11 cellular contexts compared by ENCODE assay signal in genomic region chr19:33040994-33041827, GRCh38. TPM values are rescaled to one million over a fixed set of nuclear protein-coding genes. Genes with fewer than 3 reads are reported as not detected.
DNase-seq lines count a peak whose midpoint lies in the region; ATAC-seq and TF ChIP-seq lines count a peak whose summit lies in the region.
"Had no signal": no experiment of that assay in that cellular context is flagged by ENCODE, and none has a peak within 500 bp of the region (broad histone marks: within the 10 kb centered on the region; RNA-seq: fewer than 3 reads in every experiment).

No MANE protein-coding gene starts in this region.

- H3K4me1 Mint-ChIP-seq in brain (peaks cover 21% of the 10 kb centered on the region), osteocyte (ENCODE audit: unreplicated experiment) (peaks cover 5% of the 10 kb centered on the region)
- H3K4me1 Mint-ChIP-seq in T-helper 2 cell treated with Interferon-gamma antibody and Interleukin-4, amounts not matched to agents 5 μg/mL and 100 μg/mL, for 36 hours (ENCODE audit: low read depth) = peaks cover 9% of the 10 kb centered on the region
- peaks cover 10% of the 10 kb centered on the region for H3K4me1 Mint-ChIP-seq in CD8-positive, alpha-beta T cell (ENCODE audit: low read depth)

- H3K27ac ChIP-seq in left ventricle myocardium inferior (replicated peaks) = peak overlapping the region; percentile 3
- no peak overlapping the region for H3K27ac ChIP-seq in CD8-positive, alpha-beta T cell (ENCODE audit: low read depth, low read length)

- intact Hi-C loops in left ventricle myocardium inferior (cut with micrococcal nuclease) = no loop called here
- intact Hi-C loops in cardiac septum (cut with DNase I) = no loop called here
- intact Hi-C loops in CD8-positive, alpha-beta T cell (cut with DNase I, micrococcal nuclease) = no loop called here

- CTCF ChIA-PET in CD8-positive, alpha-beta T cell (lab: Charles Lee) = interaction anchor here (0.5 kb wide), 1 partner anchor 99 kb away, joined by 3 read pairs; no protein-coding TSS in a partner anchor

- DNase-seq in left ventricle myocardium inferior (no peak), cardiac septum (ENCODE audit: low spot score) (no peak), left kidney (ENCODE audit: low read depth, low spot score) (peak; percentile 85), osteocyte (ENCODE audit: extremely low spot score, unreplicated experiment) (no peak), RPMI8226 (no peak)
- DNase-seq in T-helper 2 cell treated with Interferon-gamma antibody and Interleukin-4, amounts not matched to agents 5 μg/mL and 100 μg/mL, for 36 hours (ENCODE audit: low spot score) = no peak
- DNase-seq in CD8-positive, alpha-beta T cell = no peak
- DNase-seq: activated CD8-positive, alpha-beta memory T cell treated with anti-CD3 and anti-CD28 coated beads, Interleukin-2, amount 10 ng/mL, durations not matched to agents 7 days and 5 days; effector CD8-positive, alpha-beta T cell had no signal

- no peaks in the 10 kb centered on the region for H3K27me3 ChIP-seq in left ventricle myocardium inferior (ENCODE audit: low read depth)
- no peaks in the 10 kb centered on the region for H3K27me3 ChIP-seq in CD8-positive, alpha-beta T cell (ENCODE audit: insufficient read depth, low read length)

- H3K4me3 Mint-ChIP-seq in brain (peak overlapping the region in 3 of 5 experiments; percentile 10 to 69 (median 51)), osteocyte (ENCODE audit: unreplicated experiment) (no peak overlapping the region)
- H3K4me3 Mint-ChIP-seq in T-helper 2 cell treated with Interferon-gamma antibody and Interleukin-4, amounts not matched to agents 5 μg/mL and 100 μg/mL, for 36 hours = no peak overlapping the region
- no peak overlapping the region for H3K4me3 Mint-ChIP-seq in CD8-positive, alpha-beta T cell
- H3K4me3 Mint-ChIP-seq: activated CD8-positive, alpha-beta memory T cell treated with anti-CD3 and anti-CD28 coated beads, Interleukin-2, amount 10 ng/mL, durations not matched to agents 7 days and 5 days; IgD-negative memory B cell had no signal

- ATAC-seq in CD8-positive, alpha-beta T cell = no peak
- ATAC-seq: activated CD8-positive, alpha-beta memory T cell treated with anti-CD3 and anti-CD28 coated beads, Interleukin-2, amount 10 ng/mL, durations not matched to agents 7 days and 5 days had no signal

- H3K36me3 ChIP-seq in left ventricle myocardium inferior = no peaks in the 10 kb centered on the region
- H3K36me3 ChIP-seq in CD8-positive, alpha-beta T cell (ENCODE audit: insufficient read depth, low read length) = no peaks in the 10 kb centered on the region

- H3K27ac Mint-ChIP-seq in brain (peak overlapping the region; percentile 86 to 98 (median 95)), osteocyte (ENCODE audit: unreplicated experiment) (no peak overlapping the region)
- H3K27ac Mint-ChIP-seq in T-helper 2 cell treated with Interferon-gamma antibody and Interleukin-4, amounts not matched to agents 5 μg/mL and 100 μg/mL, for 36 hours = no peak overlapping the region
- H3K27ac Mint-ChIP-seq in CD8-positive, alpha-beta T cell = no peak overlapping the region
- H3K27ac Mint-ChIP-seq: activated CD8-positive, alpha-beta memory T cell treated with anti-CD3 and anti-CD28 coated beads, Interleukin-2, amount 10 ng/mL, durations not matched to agents 7 days and 5 days; IgD-negative memory B cell had no signal

- peaks cover 0 to 10% (median 0%) of the 10 kb centered on the region in 5 experiments for H3K9me3 Mint-ChIP-seq in brain
- H3K9me3 Mint-ChIP-seq in T-helper 2 cell treated with Interferon-gamma antibody and Interleukin-4, amounts not matched to agents 5 μg/mL and 100 μg/mL, for 36 hours = peaks cover 4% of the 10 kb centered on the region
- no peaks in the 10 kb centered on the region for H3K9me3 Mint-ChIP-seq in osteocyte (ENCODE audit: unreplicated experiment)
- H3K9me3 Mint-ChIP-seq in CD8-positive, alpha-beta T cell = no peaks in the 10 kb centered on the region
- H3K9me3 Mint-ChIP-seq: IgD-negative memory B cell had no signal

- H3K9me3 ChIP-seq in left ventricle myocardium inferior (replicated peaks) = no peaks in the 10 kb centered on the region
- H3K9me3 ChIP-seq in CD8-positive, alpha-beta T cell (ENCODE audit: low read length) = no peaks in the 10 kb centered on the region

- no peak overlapping the region for H3K4me3 ChIP-seq in left ventricle myocardium inferior
- no peak overlapping the region for H3K4me3 ChIP-seq in CD8-positive, alpha-beta T cell (ENCODE audit: low read depth, low read length)

- H3K4me1 ChIP-seq in left ventricle myocardium inferior = no peaks in the 10 kb centered on the region
- no peaks in the 10 kb centered on the region for H3K4me1 ChIP-seq in CD8-positive, alpha-beta T cell (ENCODE audit: insufficient read depth, low read length)

- H3K36me3 Mint-ChIP-seq in brain (peaks cover 35% of the 10 kb centered on the region), osteocyte (ENCODE audit: unreplicated experiment) (peaks cover 3% of the 10 kb centered on the region)
- H3K36me3 Mint-ChIP-seq in T-helper 2 cell treated with Interferon-gamma antibody and Interleukin-4, amounts not matched to agents 5 μg/mL and 100 μg/mL, for 36 hours (ENCODE audit: low read depth) = no peaks in the 10 kb centered on the region
- no peaks in the 10 kb centered on the region for H3K36me3 Mint-ChIP-seq in CD8-positive, alpha-beta T cell

- POLR2A ChIA-PET in CD8-positive, alpha-beta T cell (lab: Charles Lee) = no interaction called here

- TF ChIP-seq CTCF in left ventricle myocardium inferior (IDR thresholded peaks at IDR 0.05; ENCODE audit: borderline replicate concordance) (no peak), brain (conservative IDR thresholded peaks at IDR 0.05) (no peak), osteocyte (IDR thresholded peaks at IDR 0.05) (no peak)
- no peak for TF ChIP-seq CTCF in CD8-positive, alpha-beta T cell (IDR thresholded peaks at IDR 0.05)

- no peaks in the 10 kb centered on the region for H3K27me3 Mint-ChIP-seq in brain
- H3K27me3 Mint-ChIP-seq in T-helper 2 cell treated with Interferon-gamma antibody and Interleukin-4, amounts not matched to agents 5 μg/mL and 100 μg/mL, for 36 hours (ENCODE audit: low read depth) = no peaks in the 10 kb centered on the region
- no peaks in the 10 kb centered on the region for H3K27me3 Mint-ChIP-seq in osteocyte (ENCODE audit: unreplicated experiment)
- H3K27me3 Mint-ChIP-seq in CD8-positive, alpha-beta T cell (ENCODE audit: low read depth) = no peaks in the 10 kb centered on the region
- H3K27me3 Mint-ChIP-seq: activated CD8-positive, alpha-beta memory T cell treated with anti-CD3 and anti-CD28 coated beads, Interleukin-2, amount 10 ng/mL, durations not matched to agents 7 days and 5 days had no signal

RNA-seq across cellular contexts. Expression of gene RHPN2, which starts 23.5 kb away (rescaled TPM):
- total RNA-seq in left ventricle myocardium inferior = 1.0 TPM
- total RNA-seq in cardiac septum = 0.67 TPM
- 94.0 TPM for polyA plus RNA-seq in brain (ENCODE audit: insufficient read depth, low read depth, low replicate concordance)
- 4.0 and 4.9 TPM in 2 replicates for total RNA-seq in osteocyte
- total RNA-seq in CD8-positive, alpha-beta T cell = under 1 TPM in 1 of 2 experiments, not detected in 1; 0.61 TPM

RNA-seq across cellular contexts. Expression of gene GPATCH1, which starts 39.8 kb away (rescaled TPM):
- total RNA-seq in left ventricle myocardium inferior (6.2 TPM), cardiac septum (5.2 TPM), osteocyte (8.2 and 9.4 TPM in 2 replicates)
- 24.2 TPM for polyA plus RNA-seq in brain (ENCODE audit: insufficient read depth, low read depth, low replicate concordance)
- total RNA-seq in CD8-positive, alpha-beta T cell = 1 to 10 TPM; 4.9 to 5.2 TPM

Comparison
In these comparisons a context has a peak if more than half of its experiments do, and no peak if none do; other contexts are left out.
1. H3K27ac Mint-ChIP-seq: peak in brain (5 of 5); none in T-helper 2 cell treated with Interferon-gamma antibody and Interleukin-4, amounts not matched to agents 5 μg/mL and 100 μg/mL, for 36 hours (single experiment), osteocyte (single experiment) and CD8-positive, alpha-beta T cell (single experiment).
2. H3K4me3 Mint-ChIP-seq: peak in brain (3 of 5); none in T-helper 2 cell treated with Interferon-gamma antibody and Interleukin-4, amounts not matched to agents 5 μg/mL and 100 μg/mL, for 36 hours (single experiment), osteocyte (single experiment) and CD8-positive, alpha-beta T cell (single experiment).